ENCODE assay signal across 8 cellular contexts in the genomic region with DNA sequence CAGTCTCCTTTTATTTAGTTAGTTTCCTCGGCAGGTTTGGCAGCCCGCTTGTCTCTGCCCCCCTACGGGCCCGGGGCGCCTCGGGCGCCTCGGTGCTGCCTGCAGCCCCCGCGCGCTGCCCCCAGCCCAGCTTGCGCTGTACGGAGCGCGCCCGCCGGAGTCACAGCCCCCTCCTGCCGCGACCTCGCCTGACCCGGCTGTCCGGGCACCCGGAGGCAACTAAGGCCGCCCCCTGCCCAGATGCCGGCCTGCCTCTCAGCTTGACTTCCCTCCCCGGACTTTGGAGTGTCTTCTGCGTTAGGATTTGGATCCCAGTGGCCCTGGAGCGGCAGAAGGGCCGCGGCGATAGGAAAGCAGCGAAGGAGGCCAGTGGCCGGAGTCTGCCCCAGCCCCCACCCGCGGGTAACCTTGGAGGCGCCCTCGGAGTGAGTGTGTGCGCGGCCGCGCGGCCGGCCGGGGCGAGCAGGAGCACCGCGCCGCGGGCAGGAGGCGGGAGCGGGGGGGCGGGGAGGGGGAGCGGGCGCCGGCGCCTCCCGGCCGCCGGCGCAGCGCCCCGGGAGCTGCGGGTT. TPM values are rescaled to one million over a fixed set of nuclear protein-coding genes. Genes with fewer than 3 reads are reported as not detected.
DNase-seq lines count a peak whose midpoint lies in the region; TF ChIP-seq lines count a peak whose summit lies in the region.

No MANE protein-coding gene starts in this region.

- H3K27me3 Mint-ChIP-seq in neural progenitor cell (ENCODE audit: insufficient read depth, low read depth) = peaks cover 68% of the 10 kb centered on the region

- H3K4me3 Mint-ChIP-seq in neural progenitor cell = peak overlapping the region; percentile 73

- no peaks in the 10 kb centered on the region for H3K9me3 ChIP-seq in neural progenitor cell (ENCODE audit: low read depth)

- no peaks in the 10 kb centered on the region for H3K36me3 Mint-ChIP-seq in neural progenitor cell

- peak; percentile 11 for DNase-seq in activated CD4-positive, alpha-beta T cell treated with anti-CD3 and anti-CD28 coated beads for 48 hours
- DNase-seq in activated CD4-positive, alpha-beta T cell treated with anti-CD3 and anti-CD28 coated beads, Interleukin-2, amount 50 U/mL, for 1 hour = no peak
- peak; percentile 85 for DNase-seq in H7
- DNase-seq in M059J (ENCODE audit: low read depth) = peak; percentile 77
- peak; percentile 20 for DNase-seq in activated effector memory CD4-positive, alpha-beta T cell treated with Interleukin-2 at 50 U/mL for 16 hours
- peak; percentile 41 for DNase-seq in foreskin melanocyte
- DNase-seq in neural progenitor cell (ENCODE audit: low spot score) = peak; percentile 72
- no peak for DNase-seq in NCI-H128 (lab: John Stamatoyannopoulos, UW; ENCODE audit: unreplicated experiment)

- peaks cover 51% of the 10 kb centered on the region for H3F3A ChIP-seq in neural progenitor cell (ENCODE audit: low read depth)

- H3K4me3 ChIP-seq in H7 (ENCODE audit: insufficient read depth, low read depth, low read length) (peak overlapping the region; percentile 48), neural progenitor cell (peak overlapping the region; percentile 56)

- H3K4me1 ChIP-seq in neural progenitor cell = peaks cover 16% of the 10 kb centered on the region

- no peak overlapping the region for H3K27ac ChIP-seq in neural progenitor cell

- H4K20me1 ChIP-seq in neural progenitor cell (ENCODE audit: low read depth) = peaks cover 67% of the 10 kb centered on the region

- peak overlapping the region; percentile 96 for H3K4me2 ChIP-seq in neural progenitor cell

- H3K79me2 ChIP-seq in neural progenitor cell (ENCODE audit: low read depth) = no peaks in the 10 kb centered on the region

- H3K9ac ChIP-seq in neural progenitor cell = no peak overlapping the region

- no peak for TF ChIP-seq CTCF in neural progenitor cell (IDR thresholded peaks at IDR 0.05)

- H3K36me3 ChIP-seq in H7 (replicated peaks; ENCODE audit: control insufficient read depth, insufficient read depth, low read length) = no peaks in the 10 kb centered on the region
- no peaks in the 10 kb centered on the region for H3K36me3 ChIP-seq in neural progenitor cell

- peak overlapping the region; percentile 76 for H2AFZ ChIP-seq in neural progenitor cell (replicated peaks)

- peaks cover 10% of the 10 kb centered on the region for H3K4me1 Mint-ChIP-seq in neural progenitor cell

- H3K27me3 ChIP-seq in H7 (ENCODE audit: control insufficient read depth, insufficient read depth, low read length) = peaks cover 99% of the 10 kb centered on the region
- peaks cover 100% of the 10 kb centered on the region for H3K27me3 ChIP-seq in neural progenitor cell

- no peak overlapping the region for H3K27ac Mint-ChIP-seq in neural progenitor cell

- peaks cover 2% of the 10 kb centered on the region for H3K9me3 Mint-ChIP-seq in neural progenitor cell

RNA-seq across cellular contexts. Expression of a gene that starts 7.6 kb away (rescaled TPM):
- 0.31 TPM in 1 of 2 replicates, not detected in the other for total RNA-seq in H7 (2014; rRNA removed; shearing (Covaris generic))
- 187 and 243 TPM in 2 replicates for total RNA-seq in M059J (2014; rRNA removed; shearing (Covaris generic))
- 0.11 and 0.65 TPM in 2 replicates for total RNA-seq in neural progenitor cell (ENCODE audit: low replicate concordance)

RNA-seq across cellular contexts. Expression of a gene that starts 17.6 kb away (rescaled TPM):
- 95.4 and 99.9 TPM in 2 replicates for total RNA-seq in H7 (2014; rRNA removed; shearing (Covaris generic))
- total RNA-seq in M059J (2014; rRNA removed; shearing (Covaris generic)) = 84.8 and 135 TPM in 2 replicates
- 78.0 and 103 TPM in 2 replicates for total RNA-seq in neural progenitor cell (ENCODE audit: low replicate concordance)

Comparison
In these comparisons a context has a peak if more than half of its experiments do, and no peak if none do; other contexts are left out.
1. DNase-seq: peak in activated CD4-positive, alpha-beta T cell treated with anti-CD3 and anti-CD28 coated beads for 48 hours (single experiment), H7 (single experiment), M059J (single experiment), activated effector memory CD4-positive, alpha-beta T cell treated with Interleukin-2 at 50 U/mL for 16 hours (single experiment), foreskin melanocyte (single experiment) and neural progenitor cell (single experiment); none in activated CD4-positive, alpha-beta T cell treated with anti-CD3 and anti-CD28 coated beads, Interleukin-2, amount 50 U/mL, for 1 hour (single experiment) and NCI-H128 (single experiment).
2. RNA of a gene that starts 7.6 kb away (total RNA-seq): 187 to 243 TPM in M059J; 0.31 TPM in H7 and 0.11 to 0.65 TPM in neural progenitor cell; every median in the first group is over 100 times any median in the second.